ENCODE assay signal across 1 cellular context in genomic region chr12:47758834-47759690, GRCh38.
TF ChIP-seq lines count a peak whose summit lies in the region.

Gene RAPGEF3 (minus strand): TSS chr12:47758880. CDS start chr12:47758556, 324 bp downstream.

TF ChIP-seq in GM12878, 131 proteins besides CTCF, POLR2A, EP300 and RAD21 (continued from another document):
- peak; percentile 24; the same call in 1 of the 2 replicates for TF ChIP-seq PKNOX1 (IDR thresholded peaks at IDR 0.05)
- peak; percentile 47; the same call in 1 of the 2 replicates for TF ChIP-seq FOXK2 (IDR thresholded peaks at IDR 0.05)
- 0 out of 2 replicates have a peak, but pooled peaks have one; percentile 22 for TF ChIP-seq CBFB (IDR thresholded peaks at IDR 0.05; ENCODE audit: low read depth)
- TF ChIP-seq PML (IDR thresholded peaks at IDR 0.05; ENCODE audit: low read length): no peak
- TF ChIP-seq RUNX3 (IDR thresholded peaks at IDR 0.05; ENCODE audit: low read length): peak; percentile 6; the same call in 1 of the 2 replicates
- TF ChIP-seq MAX (IDR thresholded peaks at IDR 0.05; ENCODE audit: low read depth, low read length): peak; percentile 69; the same call in 1 of the 2 replicates
- peak; percentile 72 to 75 for TF ChIP-seq IKZF2 (IDR thresholded peaks at IDR 0.05)
- TF ChIP-seq NKRF (conservative IDR thresholded peaks at IDR 0.05): peak; percentile 45
- TF ChIP-seq USF1 (IDR thresholded peaks at IDR 0.05; ENCODE audit: borderline replicate concordance, extremely low read length, insufficient read depth, low read depth, low read length): peak; percentile 60
- 0 out of 2 replicates have a peak, but pooled peaks have one; percentile 19 for TF ChIP-seq NR2F1 (conservative IDR thresholded peaks at IDR 0.05)
- peak; percentile 24; the same call in 1 of the 2 replicates for TF ChIP-seq SIN3A (IDR thresholded peaks at IDR 0.05; ENCODE audit: low read depth, low read length)
- no peak for TF ChIP-seq BCL3 (IDR thresholded peaks at IDR 0.05; ENCODE audit: borderline replicate concordance, insufficient read depth, low read depth, low read length, poor library complexity, severe bottlenecking)
- peak; percentile 25 for TF ChIP-seq USF2 (IDR thresholded peaks at IDR 0.05; ENCODE audit: borderline replicate concordance, low read depth, low read length)
- TF ChIP-seq DPF2 (IDR thresholded peaks at IDR 0.05): peak; percentile 45; the same call in 1 of the 2 replicates
- peak; percentile 39; the same call in 1 of the 2 replicates for TF ChIP-seq SMC3 (IDR thresholded peaks at IDR 0.05; ENCODE audit: borderline replicate concordance, low read length)
- peak; percentile 85 for TF ChIP-seq IKZF1 (conservative IDR thresholded peaks at IDR 0.05)
- TF ChIP-seq SMARCA5 (IDR thresholded peaks at IDR 0.05): 0 out of 2 replicates have a peak, but pooled peaks have one; percentile 12
- no peak for TF ChIP-seq HCFC1 (IDR thresholded peaks at IDR 0.05; ENCODE audit: low read length)
- peak; percentile 83 for TF ChIP-seq MEF2B (IDR thresholded peaks at IDR 0.05; ENCODE audit: partially characterized antibody, poor library complexity, severe bottlenecking)
- no peak for TF ChIP-seq ZBTB11 (CRISPR knock-in tag; IDR thresholded peaks at IDR 0.05)
